ENCODE assay signal across 26 cellular contexts in the genomic region with DNA sequence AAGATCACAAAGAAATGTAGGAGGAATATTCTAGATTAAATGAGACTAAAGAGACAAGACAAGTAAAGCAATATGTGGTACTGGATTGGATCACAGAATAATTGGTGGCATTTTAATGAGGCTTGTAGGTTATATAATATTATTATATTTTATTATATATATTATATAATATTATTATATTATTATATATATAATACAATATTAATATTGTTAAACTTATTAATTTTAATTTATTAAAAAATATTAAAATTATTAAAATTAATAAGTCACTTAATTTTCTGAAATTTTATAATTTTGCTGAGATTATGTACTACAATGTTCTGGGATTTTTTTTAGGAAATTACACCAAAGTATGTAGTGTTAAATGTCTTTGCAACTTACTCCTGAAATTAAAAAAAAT.
"Had no signal": no experiment of that assay in that cellular context is flagged by ENCODE, and none has a peak within 500 bp of the region (broad histone marks: within the 10 kb centered on the region; RNA-seq: fewer than 3 reads in every experiment).

No MANE protein-coding gene starts in this region.

- H3K9me3 Mint-ChIP-seq: mesothelial cell of epicardium; naive B cell; natural killer cell treated with Interleukin-12 subunit alpha and Interleukin-12 subunit beta and Interleukin-15 and Interleukin-18, amount 100 ng/mL, for 72 hours; stimulated activated memory B cell treated with anti-CD40 and anti-IgM and Interleukin-4, amounts not matched to agents 10 μg/mL and 1 μg/mL and 100 μg/mL, for 72 hours had no signal

- FAIRE-seq: islet of Langerhans, urothelium cell line had no signal

- H3K36me3 Mint-ChIP-seq: immature natural killer cell; mesothelial cell of epicardium; naive B cell; natural killer cell treated with Interleukin-12 subunit alpha and Interleukin-12 subunit beta and Interleukin-15 and Interleukin-18, amount 100 ng/mL, for 72 hours; stimulated activated memory B cell treated with anti-CD40 and anti-IgM and Interleukin-4, amounts not matched to agents 10 μg/mL and 1 μg/mL and 100 μg/mL, for 72 hours had no signal

- H3K27me3 Mint-ChIP-seq: naive B cell; natural killer cell treated with Interleukin-12 subunit alpha and Interleukin-12 subunit beta and Interleukin-15 and Interleukin-18, amount 100 ng/mL, for 72 hours; stimulated activated memory B cell treated with anti-CD40 and anti-IgM and Interleukin-4, amounts not matched to agents 10 μg/mL and 1 μg/mL and 100 μg/mL, for 72 hours had no signal

- H3K27ac ChIP-seq: left ventricle myocardium inferior, ovary, prostate gland, skin epidermis, spleen, stomach, testis, thyroid gland, transverse colon, upper lobe of right lung had no signal

- H3K27me3 ChIP-seq: ovary, spleen, stomach, testis, thyroid gland, transverse colon, upper lobe of right lung had no signal

- H3K9me3 ChIP-seq: left ventricle myocardium inferior, ovary, prostate gland, spleen, stomach, testis, thyroid gland, transverse colon, upper lobe of right lung had no signal

- H3K4me1 Mint-ChIP-seq: immature natural killer cell; naive B cell; stimulated activated memory B cell treated with anti-CD40 and anti-IgM and Interleukin-4, amounts not matched to agents 10 μg/mL and 1 μg/mL and 100 μg/mL, for 72 hours had no signal

- H3K36me3 ChIP-seq: left ventricle myocardium inferior, ovary, prostate gland, spleen, stomach, thyroid gland, transverse colon, upper lobe of right lung had no signal

- H3K4me3 Mint-ChIP-seq: immature natural killer cell; mesothelial cell of epicardium; naive B cell; natural killer cell treated with Interleukin-12 subunit alpha and Interleukin-12 subunit beta and Interleukin-15 and Interleukin-18, amount 100 ng/mL, for 72 hours; stimulated activated memory B cell treated with anti-CD40 and anti-IgM and Interleukin-4, amounts not matched to agents 10 μg/mL and 1 μg/mL and 100 μg/mL, for 72 hours had no signal

- ATAC-seq: natural killer cell treated with Interleukin-12 subunit alpha and Interleukin-12 subunit beta and Interleukin-15 and Interleukin-18, amount 100 ng/mL, for 72 hours; right cardiac atrium; sciatic nerve; stimulated activated memory B cell treated with anti-CD40 and anti-IgM and Interleukin-4, amounts not matched to agents 10 μg/mL and 1 μg/mL and 100 μg/mL, for 72 hours; upper lobe of right lung had no signal

- H3K4me3 ChIP-seq: left ventricle myocardium inferior, lung, ovary, prostate gland, skin epidermis, spleen, stomach, testis, thyroid gland, transverse colon, upper lobe of right lung had no signal

- H3K4me1 ChIP-seq: left ventricle myocardium inferior, prostate gland, spleen, stomach, testis, thyroid gland, transverse colon, upper lobe of right lung had no signal

- H3K27ac Mint-ChIP-seq: immature natural killer cell; mesothelial cell of epicardium; naive B cell; natural killer cell treated with Interleukin-12 subunit alpha and Interleukin-12 subunit beta and Interleukin-15 and Interleukin-18, amount 100 ng/mL, for 72 hours; stimulated activated memory B cell treated with anti-CD40 and anti-IgM and Interleukin-4, amounts not matched to agents 10 μg/mL and 1 μg/mL and 100 μg/mL, for 72 hours had no signal

- DNase-seq: hypothalamus; immature natural killer cell; left ventricle myocardium inferior; mesendoderm; naive B cell; ovary; posterior cingulate gyrus; retina; right cardiac atrium; spleen; stimulated activated CD4-positive, alpha-beta T cell treated with anti-CD3 and anti-CD28 coated beads, Interleukin-4, amount 100 ng/mL, for 24 hours; stimulated activated naive CD4-positive, alpha-beta T cell treated with Interleukin-2 at 50 U/mL for 16 hours; stomach; testis; thyroid gland; transverse colon; upper lobe of right lung had no signal
